ENCODE assay signal across 12 cellular contexts in the genomic region with DNA sequence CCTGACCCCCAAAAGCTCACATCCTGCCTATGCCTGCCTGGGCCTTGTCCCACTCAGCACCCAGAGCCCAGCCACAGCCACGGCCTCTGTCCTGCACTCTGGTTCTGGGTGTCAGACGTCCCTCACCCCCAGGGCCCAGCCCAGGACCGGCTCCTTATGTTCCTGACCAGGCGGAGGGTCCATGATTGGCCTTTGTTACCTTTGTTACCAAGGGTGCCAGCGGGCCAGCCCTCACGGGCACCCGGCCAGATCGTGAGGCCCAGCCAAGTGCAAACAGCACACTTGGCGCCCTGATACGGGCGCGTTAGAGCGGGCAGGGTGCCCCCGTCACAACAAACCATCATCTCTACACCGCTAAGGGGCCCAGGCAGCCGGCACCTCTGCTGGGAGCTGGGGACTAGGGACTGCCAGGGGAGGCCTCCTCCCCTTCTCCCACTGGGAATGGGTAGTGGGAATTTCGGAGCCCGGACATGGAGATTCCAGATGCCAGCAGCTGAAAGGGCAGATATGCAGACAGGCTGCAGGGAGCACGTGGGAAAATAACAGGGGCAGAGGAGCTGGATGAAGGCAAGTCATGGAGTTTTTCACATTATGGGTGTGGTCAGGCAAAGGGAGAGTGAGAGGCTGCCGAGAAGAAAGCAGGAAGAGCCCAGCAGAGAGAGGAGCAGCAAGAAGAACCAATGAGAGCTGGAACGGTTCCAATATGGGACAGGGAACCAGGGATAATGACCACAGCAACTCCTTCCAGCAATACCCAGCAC. TPM values are rescaled to one million over a fixed set of nuclear protein-coding genes. Genes with fewer than 3 reads are reported as not detected.
DNase-seq lines count a peak whose midpoint lies in the region; ATAC-seq and TF ChIP-seq lines count a peak whose summit lies in the region.
"Had no signal": no experiment of that assay in that cellular context is flagged by ENCODE, and none has a peak within 500 bp of the region (broad histone marks: within the 10 kb centered on the region; RNA-seq: fewer than 3 reads in every experiment).

No MANE protein-coding gene starts in this region.

- no CpG with 5 or more reads among the region's 21 CpGs for WGBS in H9 (ENCODE audit: extremely low coverage, insufficient read length, low lambda C conversion rate)

- no peaks in the 10 kb centered on the region for H4K20me1 ChIP-seq in H9 (ENCODE audit: control insufficient read depth, insufficient read depth, insufficient read length)

- no peak overlapping the region for H3K18ac ChIP-seq in H9 (ENCODE audit: insufficient read length, low read depth, low read length)

- no peaks in the 10 kb centered on the region for H3K27me3 ChIP-seq in H9 (ENCODE audit: insufficient read depth, low read length)
- no peaks in the 10 kb centered on the region for H3K27me3 ChIP-seq in Panc1 (ENCODE audit: control insufficient read depth, insufficient read depth, low read length)
- no peaks in the 10 kb centered on the region for H3K27me3 ChIP-seq in skeletal muscle satellite cell (ENCODE audit: control insufficient read depth, insufficient read depth, low read length)

- H3T11ph ChIP-seq in H9 (ENCODE audit: low read length): no peak overlapping the region

- no peak overlapping the region for H3K56ac ChIP-seq in H9 (ENCODE audit: insufficient read length, low read depth, low read length)

- H3K27ac Mint-ChIP-seq in H9: peak overlapping the region; percentile 57 to 82 (median 65); a peak in 5 of 7 replicates
- H3K27ac Mint-ChIP-seq: T-helper 1 cell treated with Interleukin-12 subunit alpha and Interleukin-12 subunit beta and Interleukin-4 antibody, amounts not matched to agents 30 μg/mL and 1 μg/mL, for 36 hours had no signal

- H3K79me1 ChIP-seq in H9 (ENCODE audit: insufficient read depth, low read depth, low read length, poor library complexity, severe bottlenecking): no peaks in the 10 kb centered on the region

- H3K4me2 ChIP-seq in H9 (ENCODE audit: insufficient read depth, insufficient read length, low read length) (no peak overlapping the region), skeletal muscle satellite cell (ENCODE audit: low read length) (peak overlapping the region; percentile 16)

- no peaks in the 10 kb centered on the region for H3K23me2 ChIP-seq in H9 (ENCODE audit: insufficient read length, low read depth, low read length, poor library complexity, severe bottlenecking)

- TF ChIP-seq CTCF in H9 (conservative IDR thresholded peaks at IDR 0.05) (no peak), Panc1 (IDR thresholded peaks at IDR 0.05) (no peak)

- no TSS peak for BruUV-seq in Panc1 (replicated peaks; lab: Mats Ljungman, UMichigan)

- H2BK15ac ChIP-seq in H9 (ENCODE audit: low read depth, low read length): no peak overlapping the region

- H4K5ac ChIP-seq in H9 (ENCODE audit: insufficient read length, low read depth, low read length): no peak overlapping the region

- H4K91ac ChIP-seq in H9 (ENCODE audit: insufficient read length, low read depth, low read length): no peak overlapping the region

- H3K4me3 Mint-ChIP-seq in H9: no peak overlapping the region
- H3K4me3 Mint-ChIP-seq: T-helper 1 cell treated with Interleukin-12 subunit alpha and Interleukin-12 subunit beta and Interleukin-4 antibody, amounts not matched to agents 30 μg/mL and 1 μg/mL, for 36 hours had no signal

- no peak overlapping the region for H3K4ac ChIP-seq in H9 (ENCODE audit: low read depth, low read length)

- DNase-seq in H9 (no peak), Panc1 (ENCODE audit: low read depth, low spot score) (no peak), Right ventricle myocardium superior (peak; percentile 76), NCI-H526 treated with DMSO at 0.1 percent for 48 hours (lab: John Stamatoyannopoulos, UW) (no peak), G401 (ENCODE audit: low spot score) (no peak)
- DNase-seq: activated effector memory CD4-positive, alpha-beta T cell treated with anti-CD3 and anti-CD28 coated beads, Interleukin-2, amount 50 U/mL, for 16 hours; midbrain; MM.1S had no signal

- H3K9me3 ChIP-seq in H9 (ENCODE audit: control insufficient read depth, low read depth, low read length): no peaks in the 10 kb centered on the region
- no peaks in the 10 kb centered on the region for H3K9me3 ChIP-seq in Panc1 (ENCODE audit: control insufficient read depth, insufficient read depth, low read depth, low read length)
- no peaks in the 10 kb centered on the region for H3K9me3 ChIP-seq in skeletal muscle satellite cell (replicated peaks; ENCODE audit: low read length)

- no peak overlapping the region for H2BK120ac ChIP-seq in H9 (ENCODE audit: low read depth, low read length, poor library complexity, severe bottlenecking)

- no peak overlapping the region for H2BK12ac ChIP-seq in H9 (ENCODE audit: insufficient read length, low read depth, low read length)

- POLR2A ChIA-PET in Panc1 (lab: Charles Lee): interaction anchor here (0.7 kb wide), 1 partner anchor 109 kb away, joined by 4 read pairs; no protein-coding TSS in a partner anchor

- intact Hi-C loops in Panc1 (cut with micrococcal nuclease; ENCODE audit: unreplicated experiment) (no loop called here), Right ventricle myocardium superior (cut with DNase I) (no loop called here)

- peak overlapping the region; percentile 26 for H2BK5ac ChIP-seq in H9 (ENCODE audit: insufficient read length, low read length)

- peaks cover 0 to 17% (median 17%) of the 10 kb centered on the region in 3 experiments; a peak in 5 of 7 replicates for H3K36me3 Mint-ChIP-seq in H9 (ENCODE audit: insufficient read depth in 1 of 3, low read depth in 3 of 3)

- no peak overlapping the region for H2AK5ac ChIP-seq in H9 (ENCODE audit: insufficient read length, low read length)

- CTCF ChIA-PET in Panc1 (lab: Charles Lee): no interaction called here

- no peak overlapping the region for H2BK20ac ChIP-seq in H9 (ENCODE audit: low read depth, low read length, poor library complexity, severe bottlenecking)

- H3K4me3 ChIP-seq in Panc1 (ENCODE audit: low read depth in 2 of 2, low read length in 2 of 2) (no peak overlapping the region), skeletal muscle satellite cell (ENCODE audit: low read length) (no peak overlapping the region)

- H3K4me1 ChIP-seq in H9 (ENCODE audit: insufficient read depth, low read length) (peaks cover 16% of the 10 kb centered on the region; the same call in 1 of the 2 replicates), Panc1 (ENCODE audit: control insufficient read depth, insufficient read depth, low read length) (peaks cover 63% of the 10 kb centered on the region), skeletal muscle satellite cell (ENCODE audit: control insufficient read depth, insufficient read depth, low read length) (peaks cover 76% of the 10 kb centered on the region)

- in situ Hi-C loops in Panc1 (cut with HindIII; ENCODE audit: low pct_unique_long_range_greater_than_20kb, low sequenced_read_pairs) (no loop called here), G401 (cut with HindIII; ENCODE audit: low sequenced_read_pairs) (no loop called here)

- H3K9ac ChIP-seq in H9 (ENCODE audit: extremely low read depth, insufficient read length, low read length) (no peak overlapping the region), skeletal muscle satellite cell (ENCODE audit: low read depth, low read length) (peak overlapping the region; percentile 57)

- peak; percentile 9; the same call in 1 of the 2 replicates for ATAC-seq in Panc1
- ATAC-seq in Right ventricle myocardium superior (ENCODE audit: poor library complexity): peak; percentile 48
- ATAC-seq in GM18520 (IDR thresholded peaks at IDR 0.05; ENCODE audit: unreplicated experiment): no peak
- no peak for ATAC-seq in GM21390 (IDR thresholded peaks at IDR 0.05; ENCODE audit: unreplicated experiment)

- H3K4me1 Mint-ChIP-seq in H9: peaks cover 35 to 50% of the 10 kb centered on the region in 2 experiments

- H4K8ac ChIP-seq in H9 (replicated peaks; ENCODE audit: insufficient read length, low read depth, low read length): no peak overlapping the region

- H3K27me3 Mint-ChIP-seq in H9 (ENCODE audit: low read depth): no peaks in the 10 kb centered on the region

- no peak overlapping the region for H3K23ac ChIP-seq in H9 (ENCODE audit: insufficient read length, low read depth, low read length)

- H2AFZ ChIP-seq in H9 (ENCODE audit: low read length): no peak overlapping the region

- no peak overlapping the region for H3K27ac ChIP-seq in H9 (ENCODE audit: insufficient read length, low read depth, low read length)
- peak overlapping the region; percentile 74 for H3K27ac ChIP-seq in Panc1 (ENCODE audit: low read length)

- H3K14ac ChIP-seq in H9 (ENCODE audit: insufficient read depth, low read length): peak overlapping the region; percentile 10; the same call in 1 of the 2 replicates

- H3K9me3 Mint-ChIP-seq in H9: no peaks in the 10 kb centered on the region
- H3K9me3 Mint-ChIP-seq: T-helper 1 cell treated with Interleukin-12 subunit alpha and Interleukin-12 subunit beta and Interleukin-4 antibody, amounts not matched to agents 30 μg/mL and 1 μg/mL, for 36 hours had no signal

- H3K36me3 ChIP-seq in Panc1 (ENCODE audit: control insufficient read depth, insufficient read depth, low read length) (no peaks in the 10 kb centered on the region), skeletal muscle satellite cell (ENCODE audit: insufficient read depth, low read length) (peaks cover 35% of the 10 kb centered on the region)

- H3K79me2 ChIP-seq in H9 (ENCODE audit: insufficient read depth, low read length): no peaks in the 10 kb centered on the region

RNA-seq across cellular contexts. Expression of a gene that starts 22.1 kb away (rescaled TPM):
- total RNA-seq in H9 (2021) (80.8 and 90.0 TPM in 2 replicates), Panc1 (2021; ENCODE audit: unreplicated experiment) (171 TPM), Right ventricle myocardium superior (263 TPM)
- 324 TPM for polyA plus RNA-seq in Panc1 (2012; ENCODE audit: insufficient read length)
- 149 and 214 TPM in 2 replicates for total RNA-seq in skeletal muscle satellite cell (2012; rRNA removed)
- 11.9 and 14.4 TPM in 2 replicates for total RNA-seq in G401 (2014; rRNA removed; shearing (Covaris generic))

Comparison
In these comparisons a context has a peak if more than half of its experiments do, and no peak if none do; other contexts are left out.
1. ATAC-seq: peak in Panc1 (single experiment) and Right ventricle myocardium superior (single experiment); none in GM18520 (single experiment) and GM21390 (single experiment).